Comparison of ENCODE assay signal across 17 cellular contexts in the genomic region with DNA sequence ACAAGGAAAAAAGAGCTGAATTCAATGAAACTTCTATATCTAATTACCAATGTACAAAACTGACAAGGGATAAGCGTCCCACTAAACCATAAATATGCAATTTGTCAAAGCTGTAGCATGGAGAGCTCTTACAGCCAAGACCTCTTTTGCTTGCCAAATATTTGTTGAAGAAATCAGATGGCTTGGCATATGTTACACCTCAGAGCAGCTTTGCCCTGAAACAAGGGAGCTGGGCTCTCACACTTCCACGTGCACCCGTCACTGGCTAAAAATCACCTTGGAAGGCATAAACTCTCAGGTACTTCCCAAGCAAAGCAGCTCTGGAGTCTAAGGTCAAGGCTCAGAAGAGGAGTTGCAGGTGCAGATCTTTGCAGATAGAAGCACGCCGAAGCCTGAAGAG.
DNase-seq lines count a peak whose midpoint lies in the region; ATAC-seq and TF ChIP-seq lines count a peak whose summit lies in the region.
"Had no signal": no experiment of that assay in that cellular context is flagged by ENCODE, and none has a peak within 500 bp of the region (broad histone marks: within the 10 kb centered on the region; RNA-seq: fewer than 3 reads in every experiment).

No MANE protein-coding gene starts in this region.

- H3K9me3 ChIP-seq in stomach, result no peaks in the 10 kb centered on the region
- no peaks in the 10 kb centered on the region for H3K9me3 ChIP-seq in ascending aorta
- H3K9me3 ChIP-seq: Caco-2, SJCRH30 had no signal

- no peak for TF ChIP-seq EP300 in stomach (IDR thresholded peaks at IDR 0.05)

- H3K36me3 ChIP-seq in stomach, result no peaks in the 10 kb centered on the region
- H3K36me3 ChIP-seq in ascending aorta, result no peaks in the 10 kb centered on the region
- H3K36me3 ChIP-seq: SJCRH30 had no signal

- peaks cover 5% of the 10 kb centered on the region for H3K9me3 Mint-ChIP-seq in activated naive CD4-positive, alpha-beta T cell treated with anti-CD3 and anti-CD28 coated beads, Interleukin-2, amount 10 ng/mL, durations not matched to agents 7 days and 5 days
- H3K9me3 Mint-ChIP-seq: CD4-positive, alpha-beta T cell had no signal

- intact Hi-C loops in stomach (cut with DNase I; ENCODE audit: low total_unique reads) (no loop called here), ascending aorta (cut with DNase I) (no loop called here)

- no peaks in the 10 kb centered on the region for H3K27me3 ChIP-seq in stomach
- H3K27me3 ChIP-seq in ascending aorta, result no peaks in the 10 kb centered on the region
- H3K27me3 ChIP-seq: SJCRH30 had no signal

- no peak for ATAC-seq in GM19452 (IDR thresholded peaks at IDR 0.05; ENCODE audit: unreplicated experiment)

- 39 to 72% (median 57%) methylated on average over 5 of the region's 5 CpGs for WGBS in stomach, 5 donors

- H3K27ac Mint-ChIP-seq in activated naive CD4-positive, alpha-beta T cell treated with anti-CD3 and anti-CD28 coated beads, Interleukin-2, amount 10 ng/mL, durations not matched to agents 7 days and 5 days, result peak overlapping the region; percentile 89
- H3K27ac Mint-ChIP-seq: B cell; CD4-positive, alpha-beta T cell had no signal

- H3K4me1 Mint-ChIP-seq in activated naive CD4-positive, alpha-beta T cell treated with anti-CD3 and anti-CD28 coated beads, Interleukin-2, amount 10 ng/mL, durations not matched to agents 7 days and 5 days, result peaks cover 64% of the 10 kb centered on the region
- H3K4me1 Mint-ChIP-seq: B cell had no signal

- peaks cover 26% of the 10 kb centered on the region for H3K36me3 Mint-ChIP-seq in activated naive CD4-positive, alpha-beta T cell treated with anti-CD3 and anti-CD28 coated beads, Interleukin-2, amount 10 ng/mL, durations not matched to agents 7 days and 5 days

- H3K4me3 ChIP-seq in stomach, result no peak overlapping the region
- no peak overlapping the region for H3K4me3 ChIP-seq in ascending aorta
- H3K4me3 ChIP-seq: SJCRH30 had no signal

- no peak for TF ChIP-seq POLR2A in stomach (IDR thresholded peaks at IDR 0.05)

- no peak for DNase-seq in activated naive CD4-positive, alpha-beta T cell treated with anti-CD3 and anti-CD28 coated beads, Interleukin-2, amount 10 ng/mL, durations not matched to agents 7 days and 5 days
- DNase-seq in activated naive CD4-positive, alpha-beta T cell treated with anti-CD3 and anti-CD28 coated beads, Interleukin-2, amount 50 U/mL, for 16 hours, result no peak
- DNase-seq in NCI-H2171 (lab: John Stamatoyannopoulos, UW) (peak; percentile 68), cerebellar nuclear complex (lab: John Stamatoyannopoulos, UW) (peak; percentile 21 to 70), stomach (peak; percentile 36), NCI-H226 (no peak), ascending aorta (ENCODE audit: low spot score in 2 of 2) (no peak)
- DNase-seq: Caco-2; CD4-positive, alpha-beta T cell; KBM-7; MV-4-11; NCI-H1417 treated with DMSO at 0.1 percent for 48 hours; NCI-H2029; NCI-H510A; SJCRH30 had no signal

- no peak for TF ChIP-seq CTCF in stomach (IDR thresholded peaks at IDR 0.05)
- TF ChIP-seq CTCF in ascending aorta (IDR thresholded peaks at IDR 0.05), result no peak

- CTCF ChIA-PET in activated naive CD4-positive, alpha-beta T cell treated with anti-CD3 and anti-CD28 coated beads, Interleukin-2, amount 10 ng/mL, durations not matched to agents 7 days and 5 days (lab: Charles Lee), result no interaction called here

- H3K4me1 ChIP-seq in stomach (peaks cover 0 to 9% (median 6%) of the 10 kb centered on the region in 4 donors), ascending aorta (no peaks in the 10 kb centered on the region)
- H3K4me1 ChIP-seq: Caco-2, SJCRH30 had no signal

- no peak overlapping the region for H3K4me3 Mint-ChIP-seq in activated naive CD4-positive, alpha-beta T cell treated with anti-CD3 and anti-CD28 coated beads, Interleukin-2, amount 10 ng/mL, durations not matched to agents 7 days and 5 days
- H3K4me3 Mint-ChIP-seq: B cell; CD4-positive, alpha-beta T cell had no signal

- H3K27me3 Mint-ChIP-seq in activated naive CD4-positive, alpha-beta T cell treated with anti-CD3 and anti-CD28 coated beads, Interleukin-2, amount 10 ng/mL, durations not matched to agents 7 days and 5 days, result peaks cover 5% of the 10 kb centered on the region

- peak overlapping the region in 1 of 5 donors; percentile 9 for H3K27ac ChIP-seq in stomach
- no peak overlapping the region for H3K27ac ChIP-seq in ascending aorta
- H3K27ac ChIP-seq: SJCRH30 had no signal

Comparison
In these comparisons a context has a peak if more than half of its experiments do, and no peak if none do; other contexts are left out.
1. DNase-seq: peak in NCI-H2171 (single experiment), cerebellar nuclear complex (2 of 2) and stomach (single experiment); none in activated naive CD4-positive, alpha-beta T cell treated with anti-CD3 and anti-CD28 coated beads, Interleukin-2, amount 10 ng/mL, durations not matched to agents 7 days and 5 days (single experiment), activated naive CD4-positive, alpha-beta T cell treated with anti-CD3 and anti-CD28 coated beads, Interleukin-2, amount 50 U/mL, for 16 hours (single experiment), NCI-H226 (single experiment) and ascending aorta (0 of 2).